In the genomic region with DNA sequence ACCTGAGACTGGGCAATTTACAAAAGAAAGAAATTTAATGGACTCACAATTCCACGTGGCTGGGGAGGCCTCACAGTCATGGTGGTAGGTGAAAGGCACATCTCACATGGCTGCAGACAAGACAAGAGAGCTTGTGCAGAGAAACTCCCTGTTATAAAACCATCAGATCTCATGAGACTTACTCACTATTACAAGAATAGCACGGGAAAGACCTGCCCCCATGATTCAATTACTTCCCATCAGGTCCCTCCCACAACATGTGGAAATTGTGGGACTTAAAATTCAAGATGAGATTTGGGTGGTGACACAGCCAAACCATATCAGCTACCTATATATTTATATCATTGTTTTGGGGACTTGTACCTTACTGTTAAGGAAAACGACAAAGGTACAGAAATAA, we compare ENCODE assay signal across 8 cellular contexts.
DNase-seq lines count a peak whose midpoint lies in the region; TF ChIP-seq lines count a peak whose summit lies in the region.
"Not testable (repeated sequence)": the region's sequence is repeated elsewhere in the genome, so short reads cannot be mapped to it uniquely, and the experiment has no call there.

No MANE protein-coding gene starts in this region.

- TF ChIP-seq EP300 in sigmoid colon (IDR thresholded peaks at IDR 0.05), result peak; percentile 25 to 83 (median 56)

- peaks cover 23 to 30% of the 10 kb centered on the region in 2 donors for H3K36me3 ChIP-seq in muscle layer of duodenum (ENCODE audit: control insufficient read depth in 1 of 2, insufficient read depth in 2 of 2, low read length in 2 of 2)
- peaks cover 4 to 38% (median 21%) of the 10 kb centered on the region in 4 donors for H3K36me3 ChIP-seq in sigmoid colon
- H3K36me3 ChIP-seq in stomach smooth muscle (ENCODE audit: control insufficient read depth in 2 of 2, insufficient read depth in 2 of 2, low read length in 2 of 2), result peaks cover 20 to 23% of the 10 kb centered on the region in 2 donors

- in situ Hi-C loops in SK-MEL-5 (cut with HindIII; ENCODE audit: low pct_unique_long_range_greater_than_20kb, low sequenced_read_pairs), result not testable (repeated sequence)

- H3K9ac ChIP-seq in stomach smooth muscle (ENCODE audit: low read length in 2 of 2), result peak overlapping the region in 1 of 2 donors; percentile 29

- intact Hi-C loops in activated T-helper 2 cell treated with anti-CD3 and anti-CD28 coated beads, Interferon-gamma antibody, Interleukin-2, Interleukin-4, amounts not matched to agents 10 μg/mL and 5 μg/mL and 100 μg/mL, durations not matched to agents 14 hours and 24 hours and 36 hours (cut with micrococcal nuclease), result not testable (repeated sequence)
- intact Hi-C loops in sigmoid colon (cut with DNase I), result loop anchor here (10.0 kb wide), 1 partner anchor 1057 kb away; no protein-coding TSS in a partner anchor

- peaks cover 48% of the 10 kb centered on the region for H3K4me1 Mint-ChIP-seq in activated T-helper 2 cell treated with anti-CD3 and anti-CD28 coated beads, Interferon-gamma antibody, Interleukin-2, Interleukin-4, amounts not matched to agents 10 μg/mL and 5 μg/mL and 100 μg/mL, durations not matched to agents 14 hours and 24 hours and 36 hours (ENCODE audit: low read depth)

- H3K27me3 ChIP-seq in muscle layer of duodenum (ENCODE audit: low read depth, low read length); sigmoid colon; stomach smooth muscle (ENCODE audit: control insufficient read depth in 1 of 2, insufficient read depth in 2 of 2, low read length in 2 of 2): not testable (repeated sequence)

- not testable (repeated sequence) for TF ChIP-seq CTCF in choroid plexus epithelial cell (conservative IDR thresholded peaks at IDR 0.05; ENCODE audit: low read depth, low read length); fibroblast of the aortic adventitia (IDR thresholded peaks at IDR 0.05; ENCODE audit: insufficient read depth, low read length); sigmoid colon (IDR thresholded peaks at IDR 0.05)

- DNase-seq in EH (ENCODE audit: low read depth), result peak; percentile 63
- peak; percentile 31 for DNase-seq in SK-MEL-5 (ENCODE audit: low read depth, low spot score)
- not testable (repeated sequence) for DNase-seq in activated T-helper 2 cell treated with anti-CD3 and anti-CD28 coated beads, Interferon-gamma antibody, Interleukin-2, Interleukin-4, amounts not matched to agents 10 μg/mL and 5 μg/mL and 100 μg/mL, durations not matched to agents 14 hours and 24 hours and 36 hours (ENCODE audit: low spot score); sigmoid colon
- DNase-seq in choroid plexus epithelial cell (ENCODE audit: low read depth), result peak; percentile 78
- DNase-seq in fibroblast of the aortic adventitia (ENCODE audit: low read depth), result peak; percentile 61

- not testable (repeated sequence) for H3K4me3 Mint-ChIP-seq in activated T-helper 2 cell treated with anti-CD3 and anti-CD28 coated beads, Interferon-gamma antibody, Interleukin-2, Interleukin-4, amounts not matched to agents 10 μg/mL and 5 μg/mL and 100 μg/mL, durations not matched to agents 14 hours and 24 hours and 36 hours (ENCODE audit: low read depth)

- peak overlapping the region; percentile 32 for H3K27ac Mint-ChIP-seq in activated T-helper 2 cell treated with anti-CD3 and anti-CD28 coated beads, Interferon-gamma antibody, Interleukin-2, Interleukin-4, amounts not matched to agents 10 μg/mL and 5 μg/mL and 100 μg/mL, durations not matched to agents 14 hours and 24 hours and 36 hours

- not testable (repeated sequence) for H3K4me3 ChIP-seq in choroid plexus epithelial cell (ENCODE audit: low read depth, low read length); fibroblast of the aortic adventitia (ENCODE audit: low read depth, low read length); muscle layer of duodenum (ENCODE audit: low read depth in 1 of 2, low read length in 2 of 2); sigmoid colon; stomach smooth muscle (ENCODE audit: low read length in 2 of 2)

- H3K9me3 ChIP-seq in muscle layer of duodenum (ENCODE audit: control insufficient read depth in 1 of 2, low read length in 2 of 2); sigmoid colon; stomach smooth muscle (ENCODE audit: control insufficient read depth in 2 of 2, low read length in 2 of 2): not testable (repeated sequence)

- not testable (repeated sequence) for H3K27me3 Mint-ChIP-seq in activated T-helper 2 cell treated with anti-CD3 and anti-CD28 coated beads, Interferon-gamma antibody, Interleukin-2, Interleukin-4, amounts not matched to agents 10 μg/mL and 5 μg/mL and 100 μg/mL, durations not matched to agents 14 hours and 24 hours and 36 hours (ENCODE audit: low read depth)

- H3K4me1 ChIP-seq in muscle layer of duodenum (ENCODE audit: control insufficient read depth in 1 of 2, insufficient read depth in 2 of 2, low read length in 2 of 2), result peaks cover 0 to 14% of the 10 kb centered on the region in 2 donors
- H3K4me1 ChIP-seq in sigmoid colon, result peaks cover 0 to 83% (median 53%) of the 10 kb centered on the region in 4 donors
- peaks cover 25% of the 10 kb centered on the region for H3K4me1 ChIP-seq in stomach smooth muscle (ENCODE audit: control insufficient read depth, insufficient read depth, low read length)

- H3K27ac ChIP-seq in muscle layer of duodenum (ENCODE audit: low read length) (peak overlapping the region; percentile 84), sigmoid colon (peak overlapping the region; percentile 80 to 89 (median 87)), stomach smooth muscle (ENCODE audit: low read length) (peak overlapping the region; percentile 83)

- H3K36me3 Mint-ChIP-seq in activated T-helper 2 cell treated with anti-CD3 and anti-CD28 coated beads, Interferon-gamma antibody, Interleukin-2, Interleukin-4, amounts not matched to agents 10 μg/mL and 5 μg/mL and 100 μg/mL, durations not matched to agents 14 hours and 24 hours and 36 hours (ENCODE audit: low read depth), result not testable (repeated sequence)

- TF ChIP-seq POLR2A in sigmoid colon (IDR thresholded peaks at IDR 0.05), result not testable (repeated sequence)

- 75 to 86% methylated on average over 3 of the region's 3 CpGs for WGBS in sigmoid colon, 2 donors

- not testable (repeated sequence) for H3K9me3 Mint-ChIP-seq in activated T-helper 2 cell treated with anti-CD3 and anti-CD28 coated beads, Interferon-gamma antibody, Interleukin-2, Interleukin-4, amounts not matched to agents 10 μg/mL and 5 μg/mL and 100 μg/mL, durations not matched to agents 14 hours and 24 hours and 36 hours
